9 cellular contexts compared by ENCODE assay signal in genomic region chr1:201648911-201649775, GRCh38.
A peak's percentile ranks its signal among the peaks of the same experiment; 100 is the strongest.
DNase-seq lines count a peak whose midpoint lies in the region; ATAC-seq and TF ChIP-seq lines count a peak whose summit lies in the region.
"Had no signal": no experiment of that assay in that cellular context is flagged by ENCODE, and none has a peak within 500 bp of the region (broad histone marks: within the 10 kb centered on the region; RNA-seq: fewer than 3 reads in every experiment).

No MANE protein-coding gene starts in this region.

- peaks cover 79% of the 10 kb centered on the region for H3K79me2 ChIP-seq in SK-N-SH (ENCODE audit: insufficient read depth)

- peak overlapping the region; percentile 50 to 85; a peak in 3 of 4 replicates for H3K27ac ChIP-seq in SK-N-SH (ENCODE audit: low read depth in 2 of 2, low read length in 1 of 2)
- peak overlapping the region; percentile 9 for H3K27ac ChIP-seq in right cardiac atrium (ENCODE audit: low read length)

- H3K9me2 ChIP-seq in SK-N-SH, result no peaks in the 10 kb centered on the region

- H3K4me3 ChIP-seq in SK-N-SH (ENCODE audit: low read depth in 2 of 2, low read length in 1 of 2), result peak overlapping the region; percentile 55 to 63
- peak overlapping the region; percentile 58 for H3K4me3 ChIP-seq in right cardiac atrium (ENCODE audit: low read length)

- H3K4me3 Mint-ChIP-seq in stimulated activated memory B cell treated with anti-CD40 and anti-IgM and Interleukin-4, amounts not matched to agents 10 μg/mL and 1 μg/mL and 100 μg/mL, for 72 hours, result peak overlapping the region; percentile 7

- ATAC-seq in right cardiac atrium (peak; percentile 1 to 3), HG02938 (IDR thresholded peaks at IDR 0.05; ENCODE audit: unreplicated experiment) (no peak), HG03108 (IDR thresholded peaks at IDR 0.05; ENCODE audit: unreplicated experiment) (no peak)
- ATAC-seq in stimulated activated memory B cell treated with anti-CD40 and anti-IgM and Interleukin-4, amounts not matched to agents 10 μg/mL and 1 μg/mL and 100 μg/mL, for 72 hours, result no peak

- H4K20me1 ChIP-seq in SK-N-SH (ENCODE audit: insufficient read depth), result peaks cover 52% of the 10 kb centered on the region

- H3K36me3 Mint-ChIP-seq in stimulated activated memory B cell treated with anti-CD40 and anti-IgM and Interleukin-4, amounts not matched to agents 10 μg/mL and 1 μg/mL and 100 μg/mL, for 72 hours, result peaks cover 4% of the 10 kb centered on the region

- 26% methylated on average over 43 of the region's 52 CpGs for WGBS in SK-N-SH (ENCODE audit: low lambda C conversion rate)
- WGBS in right cardiac atrium, result 30% methylated on average over 52 of the region's 52 CpGs

- H3K27ac Mint-ChIP-seq in stimulated activated memory B cell treated with anti-CD40 and anti-IgM and Interleukin-4, amounts not matched to agents 10 μg/mL and 1 μg/mL and 100 μg/mL, for 72 hours, result no peak overlapping the region

- H3K4me1 ChIP-seq in SK-N-SH (ENCODE audit: control insufficient read depth in 1 of 2, insufficient read depth in 2 of 2, low read depth in 1 of 2, low read length in 1 of 2) (peaks cover 42 to 55% of the 10 kb centered on the region in 2 experiments), right cardiac atrium (ENCODE audit: control insufficient read depth, insufficient read depth, low read length) (peaks cover 13% of the 10 kb centered on the region)

- peaks cover 14 to 32% of the 10 kb centered on the region in 2 experiments for H3K36me3 ChIP-seq in SK-N-SH (replicated peaks in 1 of 2; ENCODE audit: control insufficient read depth in 1 of 2, insufficient read depth in 2 of 2, low read length in 1 of 2)

- H3K4me2 ChIP-seq in SK-N-SH, result peak overlapping the region; percentile 92

- H3K9me3 ChIP-seq in SK-N-SH (no peaks in the 10 kb centered on the region), right cardiac atrium (ENCODE audit: control insufficient read depth, low read length) (no peaks in the 10 kb centered on the region)

- peaks cover 35% of the 10 kb centered on the region for H3F3A ChIP-seq in SK-N-SH (replicated peaks; ENCODE audit: insufficient read depth)

- TF ChIP-seq EP300 in SK-N-SH (IDR thresholded peaks at IDR 0.05; ENCODE audit: borderline replicate concordance in 1 of 2, low read depth in 1 of 2, low read length in 1 of 2), result peak in 1 of 2 experiments; percentile 21; a peak in 1 of 4 replicates

- H3K9me3 Mint-ChIP-seq in stimulated activated memory B cell treated with anti-CD40 and anti-IgM and Interleukin-4, amounts not matched to agents 10 μg/mL and 1 μg/mL and 100 μg/mL, for 72 hours, result peaks cover 3% of the 10 kb centered on the region
- H3K9me3 Mint-ChIP-seq: dendritic cell treated with granulocyte-macrophage colony-stimulating factor and Interleukin-4, amounts not matched to agents 40 ng/mL and 50 ng/mL, for 4 days had no signal

- POLR2A ChIA-PET in SK-N-SH (lab: Yijun Ruan, JAX), result interaction anchor here (0.9 to 2.9 kb wide), 12 partner anchors 13 to 180 kb away, joined by 3 to 13 read pairs (median 3); partner anchors contain the start of genes IPO9 and NAV1

- H3K4me1 Mint-ChIP-seq in stimulated activated memory B cell treated with anti-CD40 and anti-IgM and Interleukin-4, amounts not matched to agents 10 μg/mL and 1 μg/mL and 100 μg/mL, for 72 hours, result peaks cover 18% of the 10 kb centered on the region

- no peak for TF ChIP-seq CTCF in SK-N-SH (IDR thresholded peaks at IDR 0.05)

- H3K27me3 ChIP-seq in SK-N-SH (ENCODE audit: insufficient read depth) (no peaks in the 10 kb centered on the region), right cardiac atrium (ENCODE audit: control insufficient read depth, insufficient read depth) (no peaks in the 10 kb centered on the region)

- peak overlapping the region; percentile 58; the same call in 1 of the 2 replicates for H3K9ac ChIP-seq in SK-N-SH

- CTCF ChIA-PET in SK-N-SH (lab: Yijun Ruan, JAX), result interaction anchor here (0.7 to 6.6 kb wide), 12 partner anchors 9 to 180 kb away, joined by 3 to 75 read pairs (median 4); partner anchors contain the start of gene IPO9

- intact Hi-C loops in right cardiac atrium (cut with DNase I), result loop anchor here in 1 of 4 donors (10.0 kb wide), 1 partner anchor 46 kb away; no protein-coding TSS in a partner anchor

- TF ChIP-seq RAD21 in SK-N-SH (IDR thresholded peaks at IDR 0.05; ENCODE audit: low read length), result no peak

- no peak overlapping the region for H2AFZ ChIP-seq in SK-N-SH (ENCODE audit: low read depth)

- peaks cover 61% of the 10 kb centered on the region for H3K27me3 Mint-ChIP-seq in stimulated activated memory B cell treated with anti-CD40 and anti-IgM and Interleukin-4, amounts not matched to agents 10 μg/mL and 1 μg/mL and 100 μg/mL, for 72 hours

- DNase-seq in H4 (ENCODE audit: low spot score) (peak; percentile 29), SK-N-SH (peak; percentile 87), right cardiac atrium (peak; percentile 37 to 75 (median 73))
- no peak for DNase-seq in stimulated activated CD4-positive, alpha-beta T cell treated with anti-CD3 and anti-CD28 coated beads, Interleukin-2, amount 100 ng/mL, for 24 hours
- DNase-seq in activated naive CD4-positive, alpha-beta T cell treated with anti-CD3 and anti-CD28 coated beads, Interleukin-2, amount 50 U/mL, for 16 hours, result no peak

TF ChIP-seq in SK-N-SH, 30 proteins besides CTCF, POLR2A, EP300 and RAD21:
- TF ChIP-seq GATA2 (CRISPR knock-in tag; IDR thresholded peaks at IDR 0.05) (peak; percentile 13; the same call in 1 of the 2 replicates), MXI1 (IDR thresholded peaks at IDR 0.05; ENCODE audit: low read depth, low read length) (no peak), MEF2A (IDR thresholded peaks at IDR 0.05; ENCODE audit: borderline replicate concordance, low read depth) (no peak), RCOR1 (IDR thresholded peaks at IDR 0.05; ENCODE audit: low read length) (0 out of 2 replicates have a peak, but pooled peaks have one; percentile 5), CHD2 (IDR thresholded peaks at IDR 0.05; ENCODE audit: low read length, partially characterized antibody) (peak; percentile 31)
TF ChIP-seq in SK-N-SH: peak in this region for 3.

Comparison
In these comparisons a context has a peak if more than half of its experiments do, and no peak if none do; other contexts are left out.
1. DNase-seq: peak in H4 (single experiment), SK-N-SH (single experiment) and right cardiac atrium (3 of 3); none in stimulated activated CD4-positive, alpha-beta T cell treated with anti-CD3 and anti-CD28 coated beads, Interleukin-2, amount 100 ng/mL, for 24 hours (0 of 2) and activated naive CD4-positive, alpha-beta T cell treated with anti-CD3 and anti-CD28 coated beads, Interleukin-2, amount 50 U/mL, for 16 hours (single experiment).
2. ATAC-seq: peak in right cardiac atrium (2 of 2); none in stimulated activated memory B cell treated with anti-CD40 and anti-IgM and Interleukin-4, amounts not matched to agents 10 μg/mL and 1 μg/mL and 100 μg/mL, for 72 hours (single experiment), HG02938 (single experiment) and HG03108 (single experiment).